ENCODE assay signal across 16 cellular contexts in genomic region chr22:29259253-29259899, GRCh38. TPM values are rescaled to one million over a fixed set of nuclear protein-coding genes. Genes with fewer than 3 reads are reported as not detected.
A peak's percentile ranks its signal among the peaks of the same experiment; 100 is the strongest.
DNase-seq lines count a peak whose midpoint lies in the region; ATAC-seq and TF ChIP-seq lines count a peak whose summit lies in the region.
"Had no signal": no experiment of that assay in that cellular context is flagged by ENCODE, and none has a peak within 500 bp of the region (broad histone marks: within the 10 kb centered on the region; RNA-seq: fewer than 3 reads in every experiment).

No MANE protein-coding gene starts in this region.

- no peak overlapping the region for H3K4me3 ChIP-seq in PC-3 (ENCODE audit: low read length)
- H3K4me3 ChIP-seq in choroid plexus epithelial cell (ENCODE audit: low read depth, low read length): no peak overlapping the region
- H3K4me3 ChIP-seq in osteoblast (ENCODE audit: insufficient read depth, low read length): no peak overlapping the region
- H3K4me3 ChIP-seq: hepatocyte had no signal

- H3K27me3 ChIP-seq in PC-3 (ENCODE audit: low read length) (no peaks in the 10 kb centered on the region), osteoblast (ENCODE audit: insufficient read depth, low read length) (no peaks in the 10 kb centered on the region), foreskin keratinocyte (no peaks in the 10 kb centered on the region)
- H3K27me3 ChIP-seq: hepatocyte had no signal

- DNase-seq in GM13976 (ENCODE audit: low spot score): peak; percentile 37
- no peak for DNase-seq in PC-3
- peak; percentile 12 for DNase-seq in choroid plexus epithelial cell (ENCODE audit: low read depth)
- peak; percentile 68 for DNase-seq in osteoblast (ENCODE audit: insufficient read length, low spot score, missing footprints)
- DNase-seq in foreskin keratinocyte: no peak
- DNase-seq in NCI-H2107 (lab: John Stamatoyannopoulos, UW): no peak
- DNase-seq in kidney tubule cell (ENCODE audit: low spot score): no peak
- DNase-seq: activated CD4-positive, alpha-beta T cell treated with anti-CD3 and anti-CD28 coated beads for 1 hour; activated naive CD8-positive, alpha-beta T cell treated with anti-CD3 and anti-CD28 coated beads, Interleukin-2, amount 50 U/mL, for 24 hours; activated T-cell treated with anti-CD3 and anti-CD28 coated beads, Interleukin-2, amount 50 U/mL, for 1 hour; CD8-positive, alpha-beta T cell; naive thymus-derived CD4-positive, alpha-beta T cell; retina; stimulated activated CD4-positive, alpha-beta T cell treated with anti-CD3 and anti-CD28 coated beads, Interleukin-2, amount 100 ng/mL, for 48 hours; SW 1271 had no signal

- POLR2A ChIA-PET in PC-3 (lab: Charles Lee; ENCODE audit: unreplicated experiment): no interaction called here

- H3K4me1 ChIP-seq in PC-3 (ENCODE audit: insufficient read depth, low read length) (no peaks in the 10 kb centered on the region), osteoblast (ENCODE audit: insufficient read depth, low read length) (no peaks in the 10 kb centered on the region), foreskin keratinocyte (no peaks in the 10 kb centered on the region)

- no peaks in the 10 kb centered on the region for H3F3A ChIP-seq in PC-3 (ENCODE audit: low read length, unreplicated experiment)

- H3K27ac ChIP-seq in PC-3 (ENCODE audit: low read length) (no peak overlapping the region), osteoblast (ENCODE audit: low read depth, low read length) (no peak overlapping the region), foreskin keratinocyte (no peak overlapping the region)
- H3K27ac ChIP-seq: hepatocyte had no signal

- no peaks in the 10 kb centered on the region for H4K20me1 ChIP-seq in PC-3 (ENCODE audit: low read length)
- H4K20me1 ChIP-seq in osteoblast (ENCODE audit: insufficient read depth, low read length): peaks cover 4% of the 10 kb centered on the region

- H3K36me3 ChIP-seq in PC-3 (ENCODE audit: low read depth, low read length): no peaks in the 10 kb centered on the region
- H3K36me3 ChIP-seq in osteoblast (ENCODE audit: insufficient read depth, low read length): peaks cover 5% of the 10 kb centered on the region

- ATAC-seq in PC-3 (peak; percentile 64), foreskin keratinocyte (no peak)
- ATAC-seq: activated naive CD8-positive, alpha-beta T cell treated with anti-CD3 and anti-CD28 coated beads, Interleukin-2, amount 50 U/mL, for 24 hours; CD8-positive, alpha-beta T cell had no signal

- CTCF ChIA-PET in PC-3 (lab: Charles Lee): no interaction called here

- in situ Hi-C loops in GM13976 (cut with MboI; ENCODE audit: low sequenced_read_pairs, unreplicated experiment): no loop called here

- H2AFZ ChIP-seq in PC-3 (ENCODE audit: low read length): no peak overlapping the region
- H2AFZ ChIP-seq in osteoblast (ENCODE audit: low read length): no peak overlapping the region
- H2AFZ ChIP-seq: hepatocyte had no signal

- H3K9ac ChIP-seq in PC-3 (ENCODE audit: low read length): no peak overlapping the region

- no peaks in the 10 kb centered on the region for H3K79me2 ChIP-seq in PC-3 (ENCODE audit: low read length)
- no peaks in the 10 kb centered on the region for H3K79me2 ChIP-seq in osteoblast (ENCODE audit: insufficient read depth, low read length)
- H3K79me2 ChIP-seq: hepatocyte had no signal

- no peak for TF ChIP-seq CTCF in GM13976 (IDR thresholded peaks at IDR 0.05; ENCODE audit: borderline replicate concordance, control extremely low read depth, extremely low read depth, insufficient read depth, missing control alignments)
- TF ChIP-seq CTCF in PC-3 (conservative IDR thresholded peaks at IDR 0.05; ENCODE audit: low read depth, low read length): 0 out of 2 replicates have a peak, but pooled peaks have one; percentile 22
- peak; percentile 35 for TF ChIP-seq CTCF in choroid plexus epithelial cell (conservative IDR thresholded peaks at IDR 0.05; ENCODE audit: low read depth, low read length)
- TF ChIP-seq CTCF in osteoblast (IDR thresholded peaks at IDR 0.05; ENCODE audit: extremely low read depth, low read depth, low read length): no peak
- TF ChIP-seq CTCF in foreskin keratinocyte (conservative IDR thresholded peaks at IDR 0.05): no peak

- BruUV-seq in PC-3 (replicated peaks; lab: Mats Ljungman, UMichigan): no TSS peak

- no peaks in the 10 kb centered on the region for H3K9me2 ChIP-seq in PC-3 (replicated peaks; ENCODE audit: low read length)

- H3K9me3 ChIP-seq in PC-3 (ENCODE audit: low read length) (no peaks in the 10 kb centered on the region), osteoblast (ENCODE audit: low read depth, low read length) (no peaks in the 10 kb centered on the region)

- intact Hi-C loops in PC-3 (cut with micrococcal nuclease): no loop called here

- H3K4me2 ChIP-seq in PC-3 (ENCODE audit: low read length) (no peak overlapping the region), osteoblast (ENCODE audit: insufficient read depth, low read length) (no peak overlapping the region)
- H3K4me2 ChIP-seq: hepatocyte had no signal

RNA-seq across cellular contexts. Expression of gene RHBDD3, which starts 8.4 kb away (rescaled TPM):
- 23.7 and 33.1 TPM in 2 replicates for total RNA-seq in PC-3 (2014; rRNA removed)
- total RNA-seq in osteoblast: 25.0 and 32.7 TPM in 2 replicates
- 21.4 and 21.7 TPM in 2 replicates for total RNA-seq in foreskin keratinocyte
- polyA plus RNA-seq in foreskin keratinocyte: 21.8 and 22.7 TPM in 2 replicates

RNA-seq across cellular contexts. Expression of gene EWSR1, which starts 8.7 kb away (rescaled TPM):
- 288 and 321 TPM in 2 replicates for total RNA-seq in PC-3 (2014; rRNA removed)
- 139 and 148 TPM in 2 replicates for total RNA-seq in osteoblast
- total RNA-seq in foreskin keratinocyte: 267 and 315 TPM in 2 replicates
- 231 and 253 TPM in 2 replicates for polyA plus RNA-seq in foreskin keratinocyte

RNA-seq across cellular contexts. Expression of gene GAS2L1, which starts 47.1 kb away (rescaled TPM):
- total RNA-seq in PC-3 (2014; rRNA removed) (58.4 and 75.7 TPM in 2 replicates), osteoblast (11.6 and 13.0 TPM in 2 replicates), foreskin keratinocyte (31.3 and 31.8 TPM in 2 replicates)
- polyA plus RNA-seq in foreskin keratinocyte: 41.8 and 42.9 TPM in 2 replicates
- total RNA-seq: CD8-positive, alpha-beta T cell had no signal

RNA-seq across cellular contexts. Expression of gene EMID1, which starts 53.7 kb away (rescaled TPM):
- total RNA-seq in PC-3 (2014; rRNA removed) (1.2 and 1.3 TPM in 2 replicates), osteoblast (under 0.01 and 0.29 TPM in 2 replicates), foreskin keratinocyte (not detected in 2 replicates)
- not detected in 2 replicates for polyA plus RNA-seq in foreskin keratinocyte
- total RNA-seq: CD8-positive, alpha-beta T cell had no signal
- polyA plus RNA-seq: naive thymus-derived CD4-positive, alpha-beta T cell had no signal

RNA-seq across cellular contexts. Expression of gene RASL10A, which starts 56.1 kb away (rescaled TPM):
- 1.4 TPM in 1 of 2 replicates, not detected in the other for total RNA-seq in PC-3 (2014; rRNA removed)
- total RNA-seq in osteoblast: not detected in 2 replicates
- total RNA-seq in foreskin keratinocyte: not detected in 2 replicates
- not detected in 2 replicates for polyA plus RNA-seq in foreskin keratinocyte
- polyA plus RNA-seq: naive thymus-derived CD4-positive, alpha-beta T cell had no signal

Comparison
In these comparisons a context has a peak if more than half of its experiments do, and no peak if none do; other contexts are left out.
1. DNase-seq: peak in GM13976 (single experiment), choroid plexus epithelial cell (single experiment) and osteoblast (single experiment); none in PC-3 (single experiment), foreskin keratinocyte (0 of 2), NCI-H2107 (single experiment) and kidney tubule cell (single experiment).
2. CTCF ChIP-seq: peak in PC-3 (single experiment) and choroid plexus epithelial cell (single experiment); none in GM13976 (single experiment), osteoblast (single experiment) and foreskin keratinocyte (single experiment).